2 cellular contexts compared by ENCODE assay signal in the genomic region with DNA sequence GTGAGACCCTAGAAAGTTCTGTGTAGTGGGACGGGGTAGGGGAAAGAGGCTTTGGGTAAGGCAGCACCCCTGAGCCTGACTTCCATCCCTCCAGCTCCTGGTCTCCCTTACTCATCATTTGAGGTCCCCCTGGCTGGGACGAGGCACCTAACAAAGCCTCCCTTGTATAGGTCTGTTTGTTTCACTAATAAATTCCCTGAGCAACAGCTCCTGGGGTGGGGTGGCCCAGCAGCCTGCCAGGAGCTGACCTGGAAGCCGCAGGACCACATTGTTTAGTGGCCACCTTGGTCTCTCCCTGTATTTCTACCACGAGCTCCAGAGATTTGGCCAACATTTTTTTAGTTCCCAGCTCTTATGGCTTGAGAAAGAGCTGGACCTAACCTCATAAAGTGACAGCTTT.
TF ChIP-seq lines count a peak whose summit lies in the region.

No MANE protein-coding gene starts in this region.

TF ChIP-seq in GM12878, 131 proteins besides CTCF, POLR2A, EP300 and RAD21:
- TF ChIP-seq, protein P1, sequence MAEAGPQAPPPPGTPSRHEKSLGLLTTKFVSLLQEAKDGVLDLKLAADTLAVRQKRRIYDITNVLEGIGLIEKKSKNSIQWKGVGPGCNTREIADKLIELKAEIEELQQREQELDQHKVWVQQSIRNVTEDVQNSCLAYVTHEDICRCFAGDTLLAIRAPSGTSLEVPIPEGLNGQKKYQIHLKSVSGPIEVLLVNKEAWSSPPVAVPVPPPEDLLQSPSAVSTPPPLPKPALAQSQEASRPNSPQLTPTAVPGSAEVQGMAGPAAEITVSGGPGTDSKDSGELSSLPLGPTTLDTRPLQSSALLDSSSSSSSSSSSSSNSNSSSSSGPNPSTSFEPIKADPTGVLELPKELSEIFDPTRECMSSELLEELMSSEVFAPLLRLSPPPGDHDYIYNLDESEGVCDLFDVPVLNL (IDR thresholded peaks at IDR 0.05; ENCODE audit: low read depth, low read length): no peak
- no peak for TF ChIP-seq RB1 (IDR thresholded peaks at IDR 0.05; ENCODE audit: borderline replicate concordance)
- TF ChIP-seq RELB (IDR thresholded peaks at IDR 0.05; ENCODE audit: low read depth): no peak
TF ChIP-seq in GM12878: peak in this region for 0.

TF ChIP-seq in GM23338, 12 proteins besides CTCF, POLR2A, EP300 and RAD21:
- TF ChIP-seq ETS1 (IDR thresholded peaks at IDR 0.05): no peak
- TF ChIP-seq NANOG (IDR thresholded peaks at IDR 0.05; ENCODE audit: borderline replicate concordance): no peak
- no peak for TF ChIP-seq JUNB (IDR thresholded peaks at IDR 0.05; ENCODE audit: unreplicated experiment)
- TF ChIP-seq ZNF114 (CRISPR knock-in tag; IDR thresholded peaks at IDR 0.05): no peak
- no peak for TF ChIP-seq EZH2 (IDR thresholded peaks at IDR 0.05; ENCODE audit: low read depth, unreplicated experiment)
- no peak for TF ChIP-seq ZNF462 (CRISPR knock-in tag; IDR thresholded peaks at IDR 0.05)
- no peak for TF ChIP-seq ZNF331 (CRISPR knock-in tag; IDR thresholded peaks at IDR 0.05; ENCODE audit: low read depth)
- TF ChIP-seq POLR2AphosphoS5 (IDR thresholded peaks at IDR 0.05; ENCODE audit: low read depth): no peak
- TF ChIP-seq STAT1 (IDR thresholded peaks at IDR 0.05; ENCODE audit: unreplicated experiment): no peak
- TF ChIP-seq EZH2phosphoT487 (IDR thresholded peaks at IDR 0.05; ENCODE audit: unreplicated experiment): no peak
- TF ChIP-seq, protein P2, sequence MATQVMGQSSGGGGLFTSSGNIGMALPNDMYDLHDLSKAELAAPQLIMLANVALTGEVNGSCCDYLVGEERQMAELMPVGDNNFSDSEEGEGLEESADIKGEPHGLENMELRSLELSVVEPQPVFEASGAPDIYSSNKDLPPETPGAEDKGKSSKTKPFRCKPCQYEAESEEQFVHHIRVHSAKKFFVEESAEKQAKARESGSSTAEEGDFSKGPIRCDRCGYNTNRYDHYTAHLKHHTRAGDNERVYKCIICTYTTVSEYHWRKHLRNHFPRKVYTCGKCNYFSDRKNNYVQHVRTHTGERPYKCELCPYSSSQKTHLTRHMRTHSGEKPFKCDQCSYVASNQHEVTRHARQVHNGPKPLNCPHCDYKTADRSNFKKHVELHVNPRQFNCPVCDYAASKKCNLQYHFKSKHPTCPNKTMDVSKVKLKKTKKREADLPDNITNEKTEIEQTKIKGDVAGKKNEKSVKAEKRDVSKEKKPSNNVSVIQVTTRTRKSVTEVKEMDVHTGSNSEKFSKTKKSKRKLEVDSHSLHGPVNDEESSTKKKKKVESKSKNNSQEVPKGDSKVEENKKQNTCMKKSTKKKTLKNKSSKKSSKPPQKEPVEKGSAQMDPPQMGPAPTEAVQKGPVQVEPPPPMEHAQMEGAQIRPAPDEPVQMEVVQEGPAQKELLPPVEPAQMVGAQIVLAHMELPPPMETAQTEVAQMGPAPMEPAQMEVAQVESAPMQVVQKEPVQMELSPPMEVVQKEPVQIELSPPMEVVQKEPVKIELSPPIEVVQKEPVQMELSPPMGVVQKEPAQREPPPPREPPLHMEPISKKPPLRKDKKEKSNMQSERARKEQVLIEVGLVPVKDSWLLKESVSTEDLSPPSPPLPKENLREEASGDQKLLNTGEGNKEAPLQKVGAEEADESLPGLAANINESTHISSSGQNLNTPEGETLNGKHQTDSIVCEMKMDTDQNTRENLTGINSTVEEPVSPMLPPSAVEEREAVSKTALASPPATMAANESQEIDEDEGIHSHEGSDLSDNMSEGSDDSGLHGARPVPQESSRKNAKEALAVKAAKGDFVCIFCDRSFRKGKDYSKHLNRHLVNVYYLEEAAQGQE (IDR thresholded peaks at IDR 0.05; ENCODE audit: unreplicated experiment): no peak
- TF ChIP-seq CREB1 (CRISPR knock-in tag; IDR thresholded peaks at IDR 0.05; ENCODE audit: low read depth): no peak
